Comparison of ENCODE assay signal across 7 cellular contexts in genomic region chr1:26363549-26364448, GRCh38. TPM values are rescaled to one million over a fixed set of nuclear protein-coding genes. Genes with fewer than 3 reads are reported as not detected.
DNase-seq lines count a peak whose midpoint lies in the region; ATAC-seq, FAIRE-seq and TF ChIP-seq lines count a peak whose summit lies in the region.

No MANE protein-coding gene starts in this region.

- DNase-seq in GM12891 (ENCODE audit: insufficient read length, low spot score), result peak; percentile 82
- DNase-seq in NCI-H1092 (lab: John Stamatoyannopoulos, UW), result peak; percentile 56
- peak; percentile 86 for DNase-seq in UCSD-AML1 (lab: John Stamatoyannopoulos, UW; ENCODE audit: unreplicated experiment)
- peak; percentile 62 for DNase-seq in astrocyte of the spinal cord (ENCODE audit: low read depth, low spot score)
- DNase-seq in iPS DF 6.9 (ENCODE audit: low read depth, low spot score), result peak; percentile 67
- DNase-seq in stimulated activated CD4-positive, alpha-beta T cell treated with anti-CD3 and anti-CD28 coated beads, Interleukin-15, amount 100 ng/mL, for 1 hour (ENCODE audit: low read depth in 1 of 2, low spot score in 1 of 2), result peak; percentile 73 to 79

- peak; percentile 98 for TF ChIP-seq CTCF in astrocyte of the spinal cord (IDR thresholded peaks at IDR 0.05; ENCODE audit: low read depth, low read length)

- TF ChIP-seq POLR2A in GM12891 (IDR thresholded peaks at IDR 0.05; ENCODE audit: low read depth, low read length), result no peak

- in situ Hi-C loops in astrocyte of the spinal cord (cut with HindIII; ENCODE audit: low sequenced_read_pairs), result no loop called here

- H3K27ac ChIP-seq in iPS DF 6.9 (ENCODE audit: low read length), result no peak overlapping the region

- peak; percentile 99 for FAIRE-seq in GM12891 (lab: Jason Lieb, UNC)

- ATAC-seq in GM18519 (IDR thresholded peaks at IDR 0.05; ENCODE audit: low FRiP score, unreplicated experiment), result no peak

- H3K27me3 ChIP-seq in iPS DF 6.9 (ENCODE audit: control insufficient read depth, insufficient read depth, low read length), result no peaks in the 10 kb centered on the region

- H3K4me1 ChIP-seq in iPS DF 6.9 (ENCODE audit: control insufficient read depth, insufficient read depth, low read length), result peaks cover 2% of the 10 kb centered on the region; the same call in 1 of the 2 replicates

- no CpG with 5 or more reads among the region's 26 CpGs for WGBS in iPS DF 6.9 (ENCODE audit: insufficient coverage, insufficient read length)

- no peak overlapping the region for H3K4me3 ChIP-seq in astrocyte of the spinal cord (ENCODE audit: low read depth, low read length)
- H3K4me3 ChIP-seq in iPS DF 6.9 (ENCODE audit: low read length), result no peak overlapping the region

- H3K9me3 ChIP-seq in iPS DF 6.9 (ENCODE audit: control insufficient read depth, insufficient read depth, low read length), result no peaks in the 10 kb centered on the region

- H3K36me3 ChIP-seq in iPS DF 6.9 (ENCODE audit: control insufficient read depth, insufficient read depth, low read length), result no peaks in the 10 kb centered on the region

TF ChIP-seq in GM12891, 5 proteins besides CTCF, POLR2A, EP300 and RAD21:
- TF ChIP-seq POLR2AphosphoS5 (IDR thresholded peaks at IDR 0.05; ENCODE audit: low read depth, low read length) (no peak), POU2F2 (IDR thresholded peaks at IDR 0.05; ENCODE audit: low read depth, low read length) (no peak), TAF1 (IDR thresholded peaks at IDR 0.05; ENCODE audit: low read depth, low read length) (no peak), SPI1 (IDR thresholded peaks at IDR 0.05; ENCODE audit: low read depth, low read length) (no peak), PAX5 (IDR thresholded peaks at IDR 0.05; ENCODE audit: insufficient read depth, low read length, severe bottlenecking) (no peak)

RNA-seq across cellular contexts. Expression of gene ZNF683, which starts 8.8 kb away (rescaled TPM):
- not detected for polyA plus RNA-seq in GM12891 (2012; ENCODE audit: low read depth, missing spikeins)

RNA-seq across cellular contexts. Expression of gene CRYBG2, which starts 9.9 kb away (rescaled TPM):
- 0.21 TPM for polyA plus RNA-seq in GM12891 (2012; ENCODE audit: low read depth, missing spikeins)

RNA-seq across cellular contexts. Expression of gene CD52, which starts 46.0 kb away (rescaled TPM):
- 874 TPM for polyA plus RNA-seq in GM12891 (2012; ENCODE audit: low read depth, missing spikeins)

RNA-seq across cellular contexts. Expression of gene LIN28A, which starts 46.8 kb away (rescaled TPM):
- polyA plus RNA-seq in GM12891 (2012; ENCODE audit: low read depth, missing spikeins), result not detected

RNA-seq across cellular contexts. Expression of gene UBXN11, which starts 57.4 kb away (rescaled TPM):
- polyA plus RNA-seq in GM12891 (2012; ENCODE audit: low read depth, missing spikeins), result 12.8 TPM
